9 cellular contexts compared by ENCODE assay signal in the genomic region with DNA sequence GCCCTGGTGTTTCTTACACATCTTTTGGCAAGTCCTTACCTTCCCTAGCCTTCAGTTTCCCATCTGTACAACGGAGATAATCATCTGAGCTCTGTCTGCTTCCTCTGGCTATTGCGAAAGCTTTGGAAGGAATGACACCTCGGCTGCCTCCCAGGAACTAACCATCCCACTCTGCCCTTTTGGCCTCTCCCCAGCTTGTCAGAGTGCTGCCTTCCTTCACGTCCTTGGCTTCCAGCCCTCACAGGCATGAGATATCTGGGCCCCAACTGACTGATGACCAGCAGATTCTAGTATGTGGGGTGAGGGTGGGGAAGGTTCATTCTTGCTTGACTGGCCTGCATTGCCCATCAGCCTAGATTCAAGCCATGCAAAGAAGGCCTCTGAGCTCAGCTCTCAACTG.
DNase-seq lines count a peak whose midpoint lies in the region; ATAC-seq and TF ChIP-seq lines count a peak whose summit lies in the region.
"Had no signal": no experiment of that assay in that cellular context is flagged by ENCODE, and none has a peak within 500 bp of the region (broad histone marks: within the 10 kb centered on the region; RNA-seq: fewer than 3 reads in every experiment).

No MANE protein-coding gene starts in this region.

- H3K4me1 ChIP-seq in Karpas-422 (ENCODE audit: low read length): no peaks in the 10 kb centered on the region

- H3K27me3 ChIP-seq in Karpas-422 (ENCODE audit: low read length): no peaks in the 10 kb centered on the region
- H3K27me3 ChIP-seq: testis had no signal

- H3K4me3 Mint-ChIP-seq in osteocyte (ENCODE audit: unreplicated experiment): no peak overlapping the region

- H3K36me3 ChIP-seq in Karpas-422 (ENCODE audit: insufficient read depth, low read length): no peaks in the 10 kb centered on the region

- no peak overlapping the region for H3K9ac ChIP-seq in Karpas-422 (ENCODE audit: low read length)

- H3K9me2 ChIP-seq in Karpas-422 (replicated peaks; ENCODE audit: insufficient read depth, low read length): no peaks in the 10 kb centered on the region

- H3K4me1 Mint-ChIP-seq in osteocyte (ENCODE audit: unreplicated experiment): peaks cover 34% of the 10 kb centered on the region

- ATAC-seq in GM19351 (IDR thresholded peaks at IDR 0.05; ENCODE audit: unreplicated experiment): no peak

- no peak overlapping the region for H2AFZ ChIP-seq in Karpas-422 (ENCODE audit: low read length)

- H3K9me3 ChIP-seq in Karpas-422 (ENCODE audit: low read length): no peaks in the 10 kb centered on the region
- H3K9me3 ChIP-seq: testis had no signal

- H3K79me2 ChIP-seq in Karpas-422 (ENCODE audit: low read length): no peaks in the 10 kb centered on the region

- no peak for TF ChIP-seq CTCF in C4-2B (conservative IDR thresholded peaks at IDR 0.05)
- TF ChIP-seq CTCF in fibroblast of villous mesenchyme (IDR thresholded peaks at IDR 0.05; ENCODE audit: insufficient read depth, low read depth, low read length): no peak
- no peak for TF ChIP-seq CTCF in osteocyte (IDR thresholded peaks at IDR 0.05)

- H3K9me3 Mint-ChIP-seq in osteocyte (ENCODE audit: unreplicated experiment): no peaks in the 10 kb centered on the region

- H3K27ac ChIP-seq in C4-2B (peak overlapping the region; percentile 1; the same call in 1 of the 2 replicates), Karpas-422 (ENCODE audit: low read length) (no peak overlapping the region)
- H3K27ac ChIP-seq: testis had no signal

- no peak overlapping the region for H3K4me3 ChIP-seq in fibroblast of villous mesenchyme (ENCODE audit: low read depth, low read length)
- no peak overlapping the region for H3K4me3 ChIP-seq in Karpas-422 (ENCODE audit: low read length)
- H3K4me3 ChIP-seq: testis had no signal

- H3K4me2 ChIP-seq in Karpas-422 (ENCODE audit: low read depth, low read length, poor library complexity, severe bottlenecking): no peak overlapping the region

- H3K27me3 Mint-ChIP-seq in osteocyte (ENCODE audit: unreplicated experiment): no peaks in the 10 kb centered on the region

- no peaks in the 10 kb centered on the region for H4K20me1 ChIP-seq in Karpas-422 (ENCODE audit: insufficient read depth, low read depth, low read length)

- H3K36me3 Mint-ChIP-seq in osteocyte (ENCODE audit: unreplicated experiment): no peaks in the 10 kb centered on the region

- DNase-seq in RPMI7951 (ENCODE audit: low read depth): peak; percentile 100
- DNase-seq in fibroblast of villous mesenchyme (ENCODE audit: low read depth): peak; percentile 98
- DNase-seq in osteocyte (ENCODE audit: extremely low spot score, unreplicated experiment): no peak
- DNase-seq in activated CD4-positive, CD25-positive, alpha-beta regulatory T cell (lab: John Stamatoyannopoulos, UW): no peak
- DNase-seq in GDM1 (lab: John Stamatoyannopoulos, UW): no peak
- DNase-seq in Karpas-422: no peak
- DNase-seq: testis had no signal

- H3K27ac Mint-ChIP-seq in osteocyte (ENCODE audit: unreplicated experiment): peak overlapping the region; percentile 9

Comparison
In these comparisons a context has a peak if more than half of its experiments do, and no peak if none do; other contexts are left out.
1. DNase-seq: peak in RPMI7951 (single experiment) and fibroblast of villous mesenchyme (single experiment); none in osteocyte (single experiment), activated CD4-positive, CD25-positive, alpha-beta regulatory T cell (0 of 4), GDM1 (single experiment) and Karpas-422 (single experiment).